21 cellular contexts compared by ENCODE assay signal in the genomic region with DNA sequence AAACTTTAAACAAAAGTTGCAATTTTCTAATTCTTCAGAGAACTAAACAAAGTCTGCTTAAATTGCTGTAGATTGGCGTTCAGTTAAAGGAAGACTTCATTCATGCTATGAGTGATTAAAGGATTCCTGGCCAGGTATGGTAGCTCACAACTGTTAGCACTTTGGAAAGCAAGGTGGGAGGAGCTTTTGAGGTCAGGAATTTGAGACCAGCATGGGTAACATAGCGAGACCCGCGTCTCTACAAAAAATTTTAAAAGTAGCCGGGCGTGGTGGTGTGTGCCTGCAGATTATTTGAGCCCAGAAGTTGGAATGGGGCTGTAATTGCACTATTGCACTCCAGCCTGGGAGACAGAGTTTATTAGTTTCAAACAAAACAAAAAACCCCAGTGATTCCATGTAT. TPM values are rescaled to one million over a fixed set of nuclear protein-coding genes. Genes with fewer than 3 reads are reported as not detected.
DNase-seq lines count a peak whose midpoint lies in the region; ATAC-seq, FAIRE-seq and TF ChIP-seq lines count a peak whose summit lies in the region.
"Had no signal": no experiment of that assay in that cellular context is flagged by ENCODE, and none has a peak within 500 bp of the region (broad histone marks: within the 10 kb centered on the region; RNA-seq: fewer than 3 reads in every experiment).

No MANE protein-coding gene starts in this region.

- FAIRE-seq in GM12891 (lab: Jason Lieb, UNC) = no peak
- FAIRE-seq: HepG2 had no signal

- H3K27me3 Mint-ChIP-seq in WTC11 (ENCODE audit: low read depth) (0 out of 2 replicates have a peak, but pooled peaks cover 2% of the 10 kb centered on the region), neural progenitor cell (ENCODE audit: insufficient read depth, low read depth) (peaks cover 3% of the 10 kb centered on the region)
- H3K27me3 Mint-ChIP-seq in activated CD4-positive, alpha-beta T cell treated with anti-CD3 and anti-CD28 coated beads for 36 hours = peaks cover 15% of the 10 kb centered on the region
- H3K27me3 Mint-ChIP-seq: B cell, IgD-negative memory B cell had no signal

- peak overlapping the region; percentile 23 for H3K4me2 ChIP-seq in neural progenitor cell
- H3K4me2 ChIP-seq: BLaER1 treated with 17β-estradiol and CSF1 and Interleukin-3, amounts not matched to agents 10 nM and 100 nM had no signal

- H3K79me2 ChIP-seq in neural progenitor cell (ENCODE audit: low read depth) = no peaks in the 10 kb centered on the region

- H3K27ac ChIP-seq in neural progenitor cell = no peak overlapping the region
- H3K27ac ChIP-seq: BLaER1 treated with 17β-estradiol and CSF1 and Interleukin-3, amounts not matched to agents 10 nM and 100 nM had no signal

- H3K4me3 ChIP-seq in neural progenitor cell = no peak overlapping the region
- H3K4me3 ChIP-seq: BLaER1 treated with 17β-estradiol and CSF1 and Interleukin-3, amounts not matched to agents 10 nM and 100 nM had no signal

- H3K36me3 Mint-ChIP-seq in WTC11 = peaks cover 3% of the 10 kb centered on the region
- H3K36me3 Mint-ChIP-seq in neural progenitor cell = no peaks in the 10 kb centered on the region
- H3K36me3 Mint-ChIP-seq in activated CD4-positive, alpha-beta T cell treated with anti-CD3 and anti-CD28 coated beads for 36 hours (ENCODE audit: low read depth) = no peaks in the 10 kb centered on the region
- H3K36me3 Mint-ChIP-seq: CD8-positive, alpha-beta T cell; IgD-negative memory B cell had no signal

- H3K27me3 ChIP-seq in neural progenitor cell = no peaks in the 10 kb centered on the region
- H3K27me3 ChIP-seq: BLaER1 treated with 17β-estradiol and CSF1 and Interleukin-3, amounts not matched to agents 10 nM and 100 nM had no signal

- H3K36me3 ChIP-seq in ES-I3 (ENCODE audit: insufficient read depth, low read length) = no peaks in the 10 kb centered on the region
- H3K36me3 ChIP-seq in neural progenitor cell = no peaks in the 10 kb centered on the region
- H3K36me3 ChIP-seq: BLaER1 treated with 17β-estradiol and CSF1 and Interleukin-3, amounts not matched to agents 10 nM and 100 nM had no signal

- H3K27ac Mint-ChIP-seq in WTC11 = no peak overlapping the region
- no peak overlapping the region for H3K27ac Mint-ChIP-seq in neural progenitor cell
- H3K27ac Mint-ChIP-seq in activated CD4-positive, alpha-beta T cell treated with anti-CD3 and anti-CD28 coated beads for 36 hours = no peak overlapping the region
- H3K27ac Mint-ChIP-seq: B cell; CD8-positive, alpha-beta T cell; HFFc6; IgD-negative memory B cell had no signal

- H3K9me3 ChIP-seq in ES-I3 (ENCODE audit: control insufficient read depth, insufficient read depth, low read length) (no peaks in the 10 kb centered on the region), neural progenitor cell (ENCODE audit: low read depth) (no peaks in the 10 kb centered on the region)
- H3K9me3 ChIP-seq: BLaER1 treated with 17β-estradiol and CSF1 and Interleukin-3, amounts not matched to agents 10 nM and 100 nM had no signal

- TF ChIP-seq POLR2A in GM12891 (IDR thresholded peaks at IDR 0.05; ENCODE audit: low read depth, low read length) = no peak

- H4K20me1 ChIP-seq in neural progenitor cell (ENCODE audit: low read depth) = no peaks in the 10 kb centered on the region
- H4K20me1 ChIP-seq: BLaER1 treated with 17β-estradiol and CSF1 and Interleukin-3, amounts not matched to agents 10 nM and 100 nM had no signal

- H3K4me1 Mint-ChIP-seq in WTC11 (peaks cover 27% of the 10 kb centered on the region), neural progenitor cell (peaks cover 25% of the 10 kb centered on the region)
- H3K4me1 Mint-ChIP-seq in activated CD4-positive, alpha-beta T cell treated with anti-CD3 and anti-CD28 coated beads for 36 hours = no peaks in the 10 kb centered on the region
- H3K4me1 Mint-ChIP-seq: B cell had no signal

- peaks cover 11% of the 10 kb centered on the region for H3K9me3 Mint-ChIP-seq in WTC11
- peaks cover 9% of the 10 kb centered on the region for H3K9me3 Mint-ChIP-seq in neural progenitor cell
- H3K9me3 Mint-ChIP-seq in activated CD4-positive, alpha-beta T cell treated with anti-CD3 and anti-CD28 coated beads for 36 hours (ENCODE audit: low read depth) = no peaks in the 10 kb centered on the region
- H3K9me3 Mint-ChIP-seq: CD8-positive, alpha-beta T cell; HFFc6; IgD-negative memory B cell had no signal

- peak; percentile 77 for ATAC-seq in WTC11
- ATAC-seq in activated CD4-positive, alpha-beta T cell treated with anti-CD3 and anti-CD28 coated beads for 36 hours = no peak
- ATAC-seq: CD8-positive, alpha-beta T cell; HCT116; HepG2 had no signal

- H3K4me1 ChIP-seq in ES-I3 (ENCODE audit: insufficient read depth, low read length) = peaks cover 13% of the 10 kb centered on the region
- H3K4me1 ChIP-seq in neural progenitor cell = peaks cover 9% of the 10 kb centered on the region

- peaks cover 4% of the 10 kb centered on the region for H3F3A ChIP-seq in neural progenitor cell (ENCODE audit: low read depth)

- POLR2A ChIA-PET in WTC11 (lab: Charles Lee) = no interaction called here
- POLR2A ChIA-PET in activated CD4-positive, alpha-beta T cell treated with anti-CD3 and anti-CD28 coated beads for 36 hours (lab: Charles Lee) = no interaction called here

- peak overlapping the region; percentile 5 for H3K9ac ChIP-seq in ES-I3 (ENCODE audit: low read depth, low read length)
- no peak overlapping the region for H3K9ac ChIP-seq in neural progenitor cell
- H3K9ac ChIP-seq: BLaER1 treated with 17β-estradiol and CSF1 and Interleukin-3, amounts not matched to agents 10 nM and 100 nM had no signal

- no peak overlapping the region for H2AFZ ChIP-seq in neural progenitor cell (replicated peaks)

- no peak overlapping the region for H3K4me3 Mint-ChIP-seq in WTC11
- no peak overlapping the region for H3K4me3 Mint-ChIP-seq in neural progenitor cell
- no peak overlapping the region for H3K4me3 Mint-ChIP-seq in activated CD4-positive, alpha-beta T cell treated with anti-CD3 and anti-CD28 coated beads for 36 hours
- H3K4me3 Mint-ChIP-seq: B cell; CD8-positive, alpha-beta T cell; HFFc6; IgD-negative memory B cell had no signal

- TF ChIP-seq CTCF in WTC11 (IDR thresholded peaks at IDR 0.05) (no peak), neural progenitor cell (IDR thresholded peaks at IDR 0.05) (no peak)

- CTCF ChIA-PET in WTC11 (lab: Charles Lee) = interaction anchor here (0.5 to 1.2 kb wide), 5 partner anchors 10 to 565 kb away, joined by 3 to 5 read pairs (median 3); no protein-coding TSS in a partner anchor
- CTCF ChIA-PET in activated CD4-positive, alpha-beta T cell treated with anti-CD3 and anti-CD28 coated beads for 36 hours (lab: Charles Lee) = interaction anchor here (0.5 to 1.9 kb wide), 3 partner anchors 22 to 546 kb away, joined by 3 to 4 read pairs (median 3); no protein-coding TSS in a partner anchor

- intact Hi-C loops in activated CD4-positive, alpha-beta T cell treated with anti-CD3 and anti-CD28 coated beads for 36 hours (cut with DNase I, micrococcal nuclease) = no loop called here

- no peak for DNase-seq in WTC11 (ENCODE audit: low spot score)
- DNase-seq in iPS-NIHi11 (ENCODE audit: low spot score) = peak; percentile 17
- DNase-seq in neural progenitor cell (ENCODE audit: low spot score) = peak; percentile 20
- DNase-seq in GM12891 (ENCODE audit: insufficient read length, low spot score) = no peak
- no peak for DNase-seq in activated CD4-positive, alpha-beta T cell treated with anti-CD3 and anti-CD28 coated beads for 36 hours
- no peak for DNase-seq in NCI-H1436 (lab: John Stamatoyannopoulos, UW)
- DNase-seq in AG08396 (ENCODE audit: low spot score) = no peak
- DNase-seq: 8988T; Calu3; CD8-positive, alpha-beta T cell; DND-41; EL; GDM1; HFFc6; KG1 had no signal

TF ChIP-seq in GM12891, 5 proteins besides CTCF, POLR2A, EP300 and RAD21:
- TF ChIP-seq TAF1 (IDR thresholded peaks at IDR 0.05; ENCODE audit: low read depth, low read length) (no peak), POU2F2 (IDR thresholded peaks at IDR 0.05; ENCODE audit: low read depth, low read length) (no peak), SPI1 (IDR thresholded peaks at IDR 0.05; ENCODE audit: low read depth, low read length) (no peak), POLR2AphosphoS5 (IDR thresholded peaks at IDR 0.05; ENCODE audit: low read depth, low read length) (no peak), PAX5 (IDR thresholded peaks at IDR 0.05; ENCODE audit: insufficient read depth, low read length, severe bottlenecking) (no peak)
TF ChIP-seq in GM12891: peak in this region for 0.

RNA-seq across cellular contexts. Expression of a gene that starts 13.5 kb away (rescaled TPM):
- total RNA-seq in WTC11 (2021) (96.2 to 105 TPM (median 101 TPM) in 3 replicates), neural progenitor cell (ENCODE audit: low replicate concordance) (95.9 and 106 TPM in 2 replicates)
- polyA plus RNA-seq in GM12891 (2012; ENCODE audit: low read depth, missing spikeins) = 38.2 TPM
- 1 to 10 TPM; 3.8 to 4.4 TPM for total RNA-seq in activated CD4-positive, alpha-beta T cell treated with anti-CD3 and anti-CD28 coated beads for 36 hours

RNA-seq across cellular contexts. Expression of a gene that starts 23.4 kb away (rescaled TPM):
- total RNA-seq in WTC11 (2021) (18.1 to 23.0 TPM (median 19.2 TPM) in 3 replicates), neural progenitor cell (ENCODE audit: low replicate concordance) (4.0 and 4.5 TPM in 2 replicates)
- 3.4 TPM for polyA plus RNA-seq in GM12891 (2012; ENCODE audit: low read depth, missing spikeins)
- total RNA-seq in activated CD4-positive, alpha-beta T cell treated with anti-CD3 and anti-CD28 coated beads for 36 hours = 1 to 10 TPM; 7.2 to 8.3 TPM

RNA-seq across cellular contexts. Expression of a gene that starts 25.1 kb away (rescaled TPM):
- total RNA-seq in WTC11 (2021) (38.1 to 40.1 TPM (median 38.6 TPM) in 3 replicates), neural progenitor cell (ENCODE audit: low replicate concordance) (53.5 and 62.7 TPM in 2 replicates)
- 2.5 TPM for polyA plus RNA-seq in GM12891 (2012; ENCODE audit: low read depth, missing spikeins)
- 10 to 100 TPM in 1 of 2 experiments, 1 to 10 TPM in 1; 9.0 to 11.1 TPM for total RNA-seq in activated CD4-positive, alpha-beta T cell treated with anti-CD3 and anti-CD28 coated beads for 36 hours

Comparison
In these comparisons a context has a peak if more than half of its experiments do, and no peak if none do; other contexts are left out.
1. DNase-seq: peak in iPS-NIHi11 (single experiment) and neural progenitor cell (single experiment); none in WTC11 (single experiment), GM12891 (single experiment), activated CD4-positive, alpha-beta T cell treated with anti-CD3 and anti-CD28 coated beads for 36 hours (single experiment), NCI-H1436 (single experiment) and AG08396 (single experiment).
2. RNA of a gene that starts 13.5 kb away (total RNA-seq): 95.9 to 106 TPM in neural progenitor cell and 96.2 to 105 TPM in WTC11; 3.8 to 4.4 TPM in activated CD4-positive, alpha-beta T cell treated with anti-CD3 and anti-CD28 coated beads for 36 hours; every median in the first group is over 10 times any median in the second.